In the genomic region with DNA sequence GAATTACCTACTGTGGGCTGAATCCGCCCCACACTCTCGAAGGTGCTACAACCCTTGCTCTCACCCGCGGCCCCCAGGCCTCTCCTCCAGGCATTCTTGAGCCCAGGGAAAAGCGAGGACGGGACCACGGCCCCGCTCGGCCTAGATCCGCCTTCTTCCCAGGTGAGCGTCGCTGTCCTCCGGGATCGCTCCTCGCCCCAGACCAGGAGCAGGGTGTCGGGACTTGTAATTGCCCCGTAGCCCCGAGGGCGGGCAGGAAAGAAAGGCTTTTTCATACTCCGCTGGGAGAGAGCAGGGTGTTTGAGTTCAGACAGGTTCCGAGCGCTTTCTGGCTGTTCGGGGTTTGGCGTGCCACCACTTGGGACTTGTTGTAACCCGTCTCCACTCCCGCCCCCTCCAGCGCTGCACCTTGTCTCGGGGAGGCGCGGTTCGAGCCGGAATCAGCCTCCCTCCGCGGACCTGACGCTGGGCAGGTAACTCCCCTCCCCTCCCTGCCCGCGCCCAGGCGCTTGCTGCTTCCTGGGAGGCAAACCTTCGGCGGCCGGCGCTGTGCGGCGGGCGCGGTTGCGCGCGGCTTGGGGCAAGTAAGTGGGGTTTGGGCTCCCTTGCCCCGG, we compare ENCODE assay signal across 11 cellular contexts. TPM values are rescaled to one million over a fixed set of nuclear protein-coding genes. Genes with fewer than 3 reads are reported as not detected.
DNase-seq lines count a peak whose midpoint lies in the region; ATAC-seq and TF ChIP-seq lines count a peak whose summit lies in the region.
"Had no signal": no experiment of that assay in that cellular context is flagged by ENCODE, and none has a peak within 500 bp of the region (broad histone marks: within the 10 kb centered on the region; RNA-seq: fewer than 3 reads in every experiment).

A gene with protein sequence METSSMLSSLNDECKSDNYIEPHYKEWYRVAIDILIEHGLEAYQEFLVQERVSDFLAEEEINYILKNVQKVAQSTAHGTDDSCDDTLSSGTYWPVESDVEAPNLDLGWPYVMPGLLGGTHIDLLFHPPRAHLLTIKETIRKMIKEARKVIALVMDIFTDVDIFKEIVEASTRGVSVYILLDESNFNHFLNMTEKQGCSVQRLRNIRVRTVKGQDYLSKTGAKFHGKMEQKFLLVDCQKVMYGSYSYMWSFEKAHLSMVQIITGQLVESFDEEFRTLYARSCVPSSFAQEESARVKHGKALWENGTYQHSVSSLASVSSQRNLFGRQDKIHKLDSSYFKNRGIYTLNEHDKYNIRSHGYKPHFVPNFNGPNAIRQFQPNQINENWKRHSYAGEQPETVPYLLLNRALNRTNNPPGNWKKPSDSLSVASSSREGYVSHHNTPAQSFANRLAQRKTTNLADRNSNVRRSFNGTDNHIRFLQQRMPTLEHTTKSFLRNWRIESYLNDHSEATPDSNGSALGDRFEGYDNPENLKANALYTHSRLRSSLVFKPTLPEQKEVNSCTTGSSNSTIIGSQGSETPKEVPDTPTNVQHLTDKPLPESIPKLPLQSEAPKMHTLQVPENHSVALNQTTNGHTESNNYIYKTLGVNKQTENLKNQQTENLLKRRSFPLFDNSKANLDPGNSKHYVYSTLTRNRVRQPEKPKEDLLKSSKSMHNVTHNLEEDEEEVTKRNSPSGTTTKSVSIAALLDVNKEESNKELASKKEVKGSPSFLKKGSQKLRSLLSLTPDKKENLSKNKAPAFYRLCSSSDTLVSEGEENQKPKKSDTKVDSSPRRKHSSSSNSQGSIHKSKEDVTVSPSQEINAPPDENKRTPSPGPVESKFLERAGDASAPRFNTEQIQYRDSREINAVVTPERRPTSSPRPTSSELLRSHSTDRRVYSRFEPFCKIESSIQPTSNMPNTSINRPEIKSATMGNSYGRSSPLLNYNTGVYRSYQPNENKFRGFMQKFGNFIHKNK (plus strand): TSS at position 529 of the 614 bp plus-strand sequence. CDS start 23,476 bp downstream, outside the sequence.

- peaks cover 8% of the 10 kb centered on the region for H3K36me3 Mint-ChIP-seq in mesothelial cell of epicardium
- no peaks in the 10 kb centered on the region for H3K36me3 Mint-ChIP-seq in stimulated activated memory B cell treated with anti-CD40 and anti-IgM and Interleukin-4, amounts not matched to agents 10 μg/mL and 1 μg/mL and 100 μg/mL, for 72 hours
- H3K36me3 Mint-ChIP-seq: CD4-positive, CD25-positive, alpha-beta regulatory T cell had no signal

- peaks cover 34% of the 10 kb centered on the region for H3K27me3 Mint-ChIP-seq in stimulated activated naive CD8-positive, alpha-beta T cell treated with anti-CD3 and anti-CD28 coated beads, Interleukin-15, amount 100 ng/mL, for 72 hours
- peaks cover 6% of the 10 kb centered on the region for H3K27me3 Mint-ChIP-seq in mesothelial cell of epicardium (ENCODE audit: low read depth)
- H3K27me3 Mint-ChIP-seq in stimulated activated memory B cell treated with anti-CD40 and anti-IgM and Interleukin-4, amounts not matched to agents 10 μg/mL and 1 μg/mL and 100 μg/mL, for 72 hours = peaks cover 17% of the 10 kb centered on the region

- peak within 1 kb of the TSS; percentile 96 for H3K27ac ChIP-seq in epithelial cell of prostate

- H3K27ac Mint-ChIP-seq in stimulated activated naive CD8-positive, alpha-beta T cell treated with anti-CD3 and anti-CD28 coated beads, Interleukin-15, amount 100 ng/mL, for 72 hours = no peak within 1 kb of the TSS
- peak within 1 kb of the TSS; percentile 99 for H3K27ac Mint-ChIP-seq in mesothelial cell of epicardium
- no peak within 1 kb of the TSS for H3K27ac Mint-ChIP-seq in stimulated activated memory B cell treated with anti-CD40 and anti-IgM and Interleukin-4, amounts not matched to agents 10 μg/mL and 1 μg/mL and 100 μg/mL, for 72 hours
- H3K27ac Mint-ChIP-seq: CD4-positive, CD25-positive, alpha-beta regulatory T cell; stimulated activated naive CD8-positive, alpha-beta T cell treated with anti-CD3 and anti-CD28 coated beads, Interleukin-15, Interleukin-2, amounts not matched to agents 100 ng/mL and 50 ng/mL, for 24 hours had no signal

- no peak for TF ChIP-seq CTCF in mesothelial cell of epicardium (IDR thresholded peaks at IDR 0.05; ENCODE audit: unreplicated experiment)

- no peak for DNase-seq in stimulated activated naive CD8-positive, alpha-beta T cell treated with anti-CD3 and anti-CD28 coated beads, Interleukin-15, amount 100 ng/mL, for 72 hours
- no peak for DNase-seq in stimulated activated naive CD8-positive, alpha-beta T cell treated with anti-CD3 and anti-CD28 coated beads, Interleukin-15, Interleukin-2, amounts not matched to agents 100 U/mL and 50 U/mL, for 24 hours
- peak; percentile 93 for DNase-seq in epithelial cell of prostate (ENCODE audit: low read depth, low spot score)
- DNase-seq in mesothelial cell of epicardium (ENCODE audit: low spot score in 2 of 2, unreplicated experiment in 2 of 2) = peak; percentile 45 to 67
- no peak for DNase-seq in GOT3 (lab: John Stamatoyannopoulos, UW)
- DNase-seq: CD4-positive, CD25-positive, alpha-beta regulatory T cell had no signal

- H3K4me1 Mint-ChIP-seq in stimulated activated naive CD8-positive, alpha-beta T cell treated with anti-CD3 and anti-CD28 coated beads, Interleukin-15, amount 100 ng/mL, for 72 hours = no peaks in the 10 kb centered on the region
- H3K4me1 Mint-ChIP-seq in mesothelial cell of epicardium = peaks cover 34% of the 10 kb centered on the region
- H3K4me1 Mint-ChIP-seq in stimulated activated memory B cell treated with anti-CD40 and anti-IgM and Interleukin-4, amounts not matched to agents 10 μg/mL and 1 μg/mL and 100 μg/mL, for 72 hours = no peaks in the 10 kb centered on the region
- H3K4me1 Mint-ChIP-seq: CD4-positive, CD25-positive, alpha-beta regulatory T cell had no signal

- peaks cover 16 to 26% of the 10 kb centered on the region in 2 donors for H3K9me3 Mint-ChIP-seq in stimulated activated naive CD8-positive, alpha-beta T cell treated with anti-CD3 and anti-CD28 coated beads, Interleukin-15, amount 100 ng/mL, for 72 hours
- no peaks in the 10 kb centered on the region for H3K9me3 Mint-ChIP-seq in mesothelial cell of epicardium
- H3K9me3 Mint-ChIP-seq in stimulated activated memory B cell treated with anti-CD40 and anti-IgM and Interleukin-4, amounts not matched to agents 10 μg/mL and 1 μg/mL and 100 μg/mL, for 72 hours = peaks cover 12% of the 10 kb centered on the region

- ATAC-seq in stimulated activated naive CD8-positive, alpha-beta T cell treated with anti-CD3 and anti-CD28 coated beads, Interleukin-15, amount 100 ng/mL, for 72 hours = peak; percentile 7
- ATAC-seq in stimulated activated naive CD8-positive, alpha-beta T cell treated with anti-CD3 and anti-CD28 coated beads, Interleukin-15, Interleukin-2, amounts not matched to agents 100 U/mL and 50 U/mL, for 24 hours = no peak
- ATAC-seq in stimulated activated memory B cell treated with anti-CD40 and anti-IgM and Interleukin-4, amounts not matched to agents 10 μg/mL and 1 μg/mL and 100 μg/mL, for 72 hours = no peak
- no peak for ATAC-seq in GM21619 (IDR thresholded peaks at IDR 0.05; ENCODE audit: unreplicated experiment)
- no peak for ATAC-seq in HG03095 (IDR thresholded peaks at IDR 0.05; ENCODE audit: unreplicated experiment)
- ATAC-seq: SK-N-SH treated with all-trans-retinoic acid at 6 μM for 48 hours had no signal

- H3K4me3 Mint-ChIP-seq in stimulated activated naive CD8-positive, alpha-beta T cell treated with anti-CD3 and anti-CD28 coated beads, Interleukin-15, amount 100 ng/mL, for 72 hours = no peak within 1 kb of the TSS
- H3K4me3 Mint-ChIP-seq in mesothelial cell of epicardium = peak within 1 kb of the TSS; percentile 99
- no peak within 1 kb of the TSS for H3K4me3 Mint-ChIP-seq in stimulated activated memory B cell treated with anti-CD40 and anti-IgM and Interleukin-4, amounts not matched to agents 10 μg/mL and 1 μg/mL and 100 μg/mL, for 72 hours
- H3K4me3 Mint-ChIP-seq: CD4-positive, CD25-positive, alpha-beta regulatory T cell; stimulated activated naive CD8-positive, alpha-beta T cell treated with anti-CD3 and anti-CD28 coated beads, Interleukin-15, Interleukin-2, amounts not matched to agents 100 ng/mL and 50 ng/mL, for 24 hours had no signal

RNA-seq across cellular contexts. Expression of the gene that starts here (rescaled TPM):
- 12.2 to 14.0 TPM (median 12.6 TPM) in 3 replicates for total RNA-seq in mesothelial cell of epicardium
- total RNA-seq: CD4-positive, CD25-positive, alpha-beta regulatory T cell had no signal

Comparison
In these comparisons a context has a peak if more than half of its experiments do, and no peak if none do; other contexts are left out.
1. DNase-seq: peak in epithelial cell of prostate (single experiment) and mesothelial cell of epicardium (2 of 2); none in stimulated activated naive CD8-positive, alpha-beta T cell treated with anti-CD3 and anti-CD28 coated beads, Interleukin-15, amount 100 ng/mL, for 72 hours (0 of 2), stimulated activated naive CD8-positive, alpha-beta T cell treated with anti-CD3 and anti-CD28 coated beads, Interleukin-15, Interleukin-2, amounts not matched to agents 100 U/mL and 50 U/mL, for 24 hours (single experiment) and GOT3 (single experiment).